ENCODE assay signal across 9 cellular contexts in the genomic region with DNA sequence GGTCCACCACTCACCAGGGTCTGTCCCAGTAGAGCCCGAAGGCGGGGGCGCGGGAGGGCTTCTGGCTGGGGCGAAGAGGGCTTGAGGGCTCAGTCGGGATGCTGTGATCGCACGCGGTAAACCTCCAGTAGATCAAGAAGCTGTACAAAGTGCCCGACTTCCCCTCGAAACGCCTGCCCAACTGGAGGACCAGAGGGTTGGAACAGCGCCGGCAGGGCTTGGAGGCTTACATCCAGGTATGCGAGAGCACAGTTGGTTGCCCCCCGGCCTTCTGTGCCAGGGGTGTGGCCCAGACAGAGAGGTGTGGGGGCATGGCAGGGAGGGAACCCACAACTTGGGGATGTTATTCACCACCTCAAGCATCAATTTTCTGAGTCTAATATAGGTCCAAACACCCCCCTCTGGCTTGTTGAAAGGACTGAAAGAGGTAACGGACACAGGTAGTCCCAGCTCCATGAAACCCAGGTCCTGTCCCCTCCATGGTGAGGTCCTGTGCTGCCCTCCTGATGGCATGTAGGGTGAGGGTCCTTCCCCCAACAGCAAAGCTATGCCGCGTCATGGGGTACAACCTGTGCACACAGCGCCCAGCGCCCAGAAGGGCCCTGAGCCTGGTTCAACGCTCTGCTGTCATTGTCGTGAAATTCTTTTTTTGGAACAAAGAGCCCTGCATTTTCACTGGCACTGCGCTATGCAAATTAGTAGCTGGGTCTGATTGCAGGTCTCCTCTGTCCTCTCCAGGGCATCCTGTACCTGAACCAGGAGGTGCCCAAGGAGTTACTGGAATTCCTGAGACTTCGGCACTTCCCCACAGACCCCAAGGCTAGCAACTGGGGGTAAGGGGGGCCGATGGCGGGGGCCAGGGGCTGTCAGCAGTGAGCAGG. TPM values are rescaled to one million over a fixed set of nuclear protein-coding genes. Genes with fewer than 3 reads are reported as not detected.
DNase-seq lines count a peak whose midpoint lies in the region; ATAC-seq and TF ChIP-seq lines count a peak whose summit lies in the region.
"Had no signal": no experiment of that assay in that cellular context is flagged by ENCODE, and none has a peak within 500 bp of the region (broad histone marks: within the 10 kb centered on the region; RNA-seq: fewer than 3 reads in every experiment).

No MANE protein-coding gene starts in this region.

- intact Hi-C loops in activated CD8-positive, alpha-beta T cell treated with anti-CD3 and anti-CD28 coated beads for 36 hours (cut with micrococcal nuclease): no loop called here

- H3K27ac ChIP-seq in thymus (ENCODE audit: low read depth): peak overlapping the region; percentile 9
- H3K27ac ChIP-seq: HL-60 had no signal

- H3K9me3 Mint-ChIP-seq in activated CD8-positive, alpha-beta T cell treated with anti-CD3 and anti-CD28 coated beads for 36 hours: no peaks in the 10 kb centered on the region
- H3K9me3 Mint-ChIP-seq in immature natural killer cell: no peaks in the 10 kb centered on the region

- CTCF ChIA-PET in activated CD8-positive, alpha-beta T cell treated with anti-CD3 and anti-CD28 coated beads for 36 hours (lab: Charles Lee): interaction anchor here (0.6 to 4.4 kb wide), 22 partner anchors 9 to 575 kb away, joined by 3 to 40 read pairs (median 4); a partner anchor contains a TSS

- H3K4me1 Mint-ChIP-seq in activated CD8-positive, alpha-beta T cell treated with anti-CD3 and anti-CD28 coated beads for 36 hours (ENCODE audit: low read depth): peaks cover 20% of the 10 kb centered on the region
- peaks cover 24 to 32% of the 10 kb centered on the region in 2 donors for H3K4me1 Mint-ChIP-seq in immature natural killer cell

- peak overlapping the region; percentile 64 for H3K4me3 Mint-ChIP-seq in activated CD8-positive, alpha-beta T cell treated with anti-CD3 and anti-CD28 coated beads for 36 hours
- peak overlapping the region; percentile 15 to 64 (median 56) for H3K4me3 Mint-ChIP-seq in immature natural killer cell

- H3K36me3 Mint-ChIP-seq in activated CD8-positive, alpha-beta T cell treated with anti-CD3 and anti-CD28 coated beads for 36 hours (ENCODE audit: low read depth): peaks cover 13% of the 10 kb centered on the region
- peaks cover 0 to 14% (median 3%) of the 10 kb centered on the region in 3 donors for H3K36me3 Mint-ChIP-seq in immature natural killer cell

- in situ Hi-C loops in GM13977 (cut with MboI; ENCODE audit: low pct_unique_long_range_greater_than_20kb, low sequenced_read_pairs, unreplicated experiment): no loop called here

- ATAC-seq in HG03045 (IDR thresholded peaks at IDR 0.05; ENCODE audit: unreplicated experiment) (peak; percentile 20), GM19395 (IDR thresholded peaks at IDR 0.05; ENCODE audit: unreplicated experiment) (no peak)
- ATAC-seq in activated CD8-positive, alpha-beta T cell treated with anti-CD3 and anti-CD28 coated beads for 36 hours: no peak

- peaks cover 31% of the 10 kb centered on the region for H3K36me3 ChIP-seq in thymus (ENCODE audit: control insufficient read depth, insufficient read depth)

- H3K4me3 ChIP-seq in thymus (ENCODE audit: low read length): peak overlapping the region; percentile 47

- H3K4me1 ChIP-seq in thymus (ENCODE audit: control insufficient read depth, insufficient read depth, low read length): peaks cover 25% of the 10 kb centered on the region

- no peak for TF ChIP-seq CTCF in GM13977 (IDR thresholded peaks at IDR 0.05; ENCODE audit: extremely low read depth, insufficient read depth, missing control alignments)
- no peak for TF ChIP-seq CTCF in activated CD8-positive, alpha-beta T cell treated with anti-CD3 and anti-CD28 coated beads for 36 hours (IDR thresholded peaks at IDR 0.05)

- WGBS in thymus: 28% methylated on average over 27 of the region's 27 CpGs

- DNase-seq in AG08395 (ENCODE audit: low spot score) (peak; percentile 13), GM13977 (ENCODE audit: low spot score) (peak; percentile 65), immature natural killer cell (no peak), NCI-H2029 (lab: John Stamatoyannopoulos, UW) (no peak)
- DNase-seq in activated CD8-positive, alpha-beta T cell treated with anti-CD3 and anti-CD28 coated beads for 36 hours: peak; percentile 25

- POLR2A ChIA-PET in activated CD8-positive, alpha-beta T cell treated with anti-CD3 and anti-CD28 coated beads for 36 hours (lab: Charles Lee): interaction anchor here (0.7 to 4.2 kb wide), 5 partner anchors 9 to 59 kb away, joined by 3 to 30 read pairs (median 6); a partner anchor contains a TSS

- H3K27me3 ChIP-seq in thymus (ENCODE audit: control insufficient read depth, insufficient read depth): peaks cover 20% of the 10 kb centered on the region

- H3K27ac Mint-ChIP-seq in activated CD8-positive, alpha-beta T cell treated with anti-CD3 and anti-CD28 coated beads for 36 hours: no peak overlapping the region
- H3K27ac Mint-ChIP-seq in immature natural killer cell: no peak overlapping the region

- H3K9me3 ChIP-seq in thymus (ENCODE audit: control insufficient read depth): no peaks in the 10 kb centered on the region

- peaks cover 15% of the 10 kb centered on the region for H3K27me3 Mint-ChIP-seq in activated CD8-positive, alpha-beta T cell treated with anti-CD3 and anti-CD28 coated beads for 36 hours
- peaks cover 10 to 14% (median 11%) of the 10 kb centered on the region in 3 donors for H3K27me3 Mint-ChIP-seq in immature natural killer cell (ENCODE audit: low read depth in 3 of 3)

RNA-seq across cellular contexts. Expression of a gene that starts 1.2 kb away (rescaled TPM):
- 1 to 10 TPM; 1.6 to 1.8 TPM for total RNA-seq in activated CD8-positive, alpha-beta T cell treated with anti-CD3 and anti-CD28 coated beads for 36 hours
- polyA plus RNA-seq in immature natural killer cell (1 to 10 TPM in 2 of 3 donors, under 1 TPM in 1; 0.40 to 1.8 (median 1.3) TPM), thymus (23.9 TPM)

RNA-seq across cellular contexts. Expression of a gene that starts 10.1 kb away (rescaled TPM):
- 100 to 1,000 TPM; 223 to 227 TPM for total RNA-seq in activated CD8-positive, alpha-beta T cell treated with anti-CD3 and anti-CD28 coated beads for 36 hours
- 100 to 1,000 TPM; 865 to 973 (median 950) TPM for polyA plus RNA-seq in immature natural killer cell
- 344 TPM for polyA plus RNA-seq in thymus

RNA-seq across cellular contexts. Expression of a gene that starts 57.0 kb away (rescaled TPM):
- 10 to 100 TPM; 75.6 to 80.1 TPM for total RNA-seq in activated CD8-positive, alpha-beta T cell treated with anti-CD3 and anti-CD28 coated beads for 36 hours
- 10 to 100 TPM; 59.4 to 83.6 (median 82.2) TPM for polyA plus RNA-seq in immature natural killer cell
- polyA plus RNA-seq in thymus: 85.6 TPM

RNA-seq across cellular contexts. Expression of a gene that starts 59.1 kb away (rescaled TPM):
- 10 to 100 TPM; 88.3 to 99.4 TPM for total RNA-seq in activated CD8-positive, alpha-beta T cell treated with anti-CD3 and anti-CD28 coated beads for 36 hours
- polyA plus RNA-seq in immature natural killer cell (100 to 1,000 TPM in 2 of 3 donors, 10 to 100 TPM in 1; 67.1 to 168 (median 102) TPM), thymus (115 TPM)

Comparison
In these comparisons a context has a peak if more than half of its experiments do, and no peak if none do; other contexts are left out.
1. DNase-seq: peak in AG08395 (single experiment), GM13977 (single experiment) and activated CD8-positive, alpha-beta T cell treated with anti-CD3 and anti-CD28 coated beads for 36 hours (single experiment); none in immature natural killer cell (0 of 3) and NCI-H2029 (single experiment).